Comparison of ENCODE assay signal across 8 cellular contexts in the genomic region with DNA sequence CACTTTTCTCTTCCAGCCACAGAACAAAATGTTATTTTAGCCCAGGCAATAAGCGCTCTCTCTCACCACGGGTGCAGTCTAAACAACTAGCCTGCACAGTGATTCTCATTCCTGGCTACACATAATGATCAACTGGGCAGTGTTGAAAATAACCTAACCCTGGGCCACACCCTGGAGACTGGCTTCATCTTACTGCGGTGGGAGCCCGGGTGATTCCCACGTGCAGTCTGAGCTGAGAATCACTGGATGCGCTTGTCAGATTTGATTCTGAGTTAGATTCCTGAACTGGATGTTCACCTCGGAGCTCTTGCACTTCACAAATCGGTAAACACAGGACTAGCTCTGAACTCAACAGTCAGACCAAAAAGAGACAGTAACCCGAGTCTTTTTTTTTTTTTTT. TPM values are rescaled to one million over a fixed set of nuclear protein-coding genes. Genes with fewer than 3 reads are reported as not detected.
DNase-seq lines count a peak whose midpoint lies in the region; ATAC-seq lines count a peak whose summit lies in the region.

No MANE protein-coding gene starts in this region.

- H3K4me3 ChIP-seq in Jurkat, Clone E6-1 (ENCODE audit: low read length), result peak overlapping the region; percentile 51
- H3K4me3 ChIP-seq in duodenal mucosa (ENCODE audit: low read depth in 1 of 2, low read length in 2 of 2), result peak overlapping the region; percentile 26 to 28
- peak overlapping the region; percentile 27 for H3K4me3 ChIP-seq in rectal smooth muscle tissue (ENCODE audit: low read length)

- H3K36me3 ChIP-seq in duodenal mucosa (ENCODE audit: control insufficient read depth in 1 of 2, insufficient read depth in 2 of 2, low read length in 2 of 2) (peaks cover 1 to 4% of the 10 kb centered on the region in 2 donors), rectal smooth muscle tissue (ENCODE audit: control insufficient read depth, insufficient read depth, low read length) (peaks cover 2% of the 10 kb centered on the region)

- ATAC-seq in GM19328 (IDR thresholded peaks at IDR 0.05; ENCODE audit: unreplicated experiment) (peak; percentile 4), HG02840 (IDR thresholded peaks at IDR 0.05; ENCODE audit: low FRiP score, unreplicated experiment) (no peak)

- H3K9me3 ChIP-seq in duodenal mucosa (ENCODE audit: control insufficient read depth in 1 of 2, low read length in 2 of 2), result no peaks in the 10 kb centered on the region

- no peak for DNase-seq in Jurkat, Clone E6-1 (ENCODE audit: low read depth, low spot score)
- DNase-seq in stimulated activated CD4-positive, alpha-beta T cell treated with anti-CD3 and anti-CD28 coated beads, Interleukin-2, amount 100 ng/mL, for 48 hours, result no peak
- DNase-seq in cerebellum (ENCODE audit: low spot score) (no peak), RKO (ENCODE audit: low spot score) (no peak)

- H3K27ac ChIP-seq in duodenal mucosa (ENCODE audit: low read depth, low read length) (no peak overlapping the region), rectal smooth muscle tissue (ENCODE audit: low read depth, low read length) (no peak overlapping the region)

- H3K9ac ChIP-seq in duodenal mucosa (ENCODE audit: low read depth in 1 of 2, low read length in 2 of 2), result no peak overlapping the region
- H3K9ac ChIP-seq in rectal smooth muscle tissue (ENCODE audit: low read length), result no peak overlapping the region

- H3K4me1 ChIP-seq in duodenal mucosa (ENCODE audit: control insufficient read depth in 1 of 2, insufficient read depth in 2 of 2, low read length in 2 of 2) (peaks cover 15 to 17% of the 10 kb centered on the region in 2 donors), rectal smooth muscle tissue (ENCODE audit: control insufficient read depth, insufficient read depth, low read length) (no peaks in the 10 kb centered on the region)

- no peaks in the 10 kb centered on the region for H3K27me3 ChIP-seq in duodenal mucosa (ENCODE audit: control insufficient read depth in 1 of 2, insufficient read depth in 2 of 2, low read length in 2 of 2)
- H3K27me3 ChIP-seq in rectal smooth muscle tissue (ENCODE audit: control insufficient read depth, insufficient read depth, low read length), result no peaks in the 10 kb centered on the region

RNA-seq across cellular contexts. Expression of a gene that starts 14.9 kb away (rescaled TPM):
- 17.1 TPM for polyA plus RNA-seq in Jurkat, Clone E6-1 (2012; ENCODE audit: insufficient read depth, insufficient read length)
- 6.3 TPM for total RNA-seq in cerebellum

RNA-seq across cellular contexts. Expression of a gene that starts 58.8 kb away (rescaled TPM):
- 6.0 TPM for polyA plus RNA-seq in Jurkat, Clone E6-1 (2012; ENCODE audit: insufficient read depth, insufficient read length)
- total RNA-seq in cerebellum, result 19.5 TPM
